In the genomic region with DNA sequence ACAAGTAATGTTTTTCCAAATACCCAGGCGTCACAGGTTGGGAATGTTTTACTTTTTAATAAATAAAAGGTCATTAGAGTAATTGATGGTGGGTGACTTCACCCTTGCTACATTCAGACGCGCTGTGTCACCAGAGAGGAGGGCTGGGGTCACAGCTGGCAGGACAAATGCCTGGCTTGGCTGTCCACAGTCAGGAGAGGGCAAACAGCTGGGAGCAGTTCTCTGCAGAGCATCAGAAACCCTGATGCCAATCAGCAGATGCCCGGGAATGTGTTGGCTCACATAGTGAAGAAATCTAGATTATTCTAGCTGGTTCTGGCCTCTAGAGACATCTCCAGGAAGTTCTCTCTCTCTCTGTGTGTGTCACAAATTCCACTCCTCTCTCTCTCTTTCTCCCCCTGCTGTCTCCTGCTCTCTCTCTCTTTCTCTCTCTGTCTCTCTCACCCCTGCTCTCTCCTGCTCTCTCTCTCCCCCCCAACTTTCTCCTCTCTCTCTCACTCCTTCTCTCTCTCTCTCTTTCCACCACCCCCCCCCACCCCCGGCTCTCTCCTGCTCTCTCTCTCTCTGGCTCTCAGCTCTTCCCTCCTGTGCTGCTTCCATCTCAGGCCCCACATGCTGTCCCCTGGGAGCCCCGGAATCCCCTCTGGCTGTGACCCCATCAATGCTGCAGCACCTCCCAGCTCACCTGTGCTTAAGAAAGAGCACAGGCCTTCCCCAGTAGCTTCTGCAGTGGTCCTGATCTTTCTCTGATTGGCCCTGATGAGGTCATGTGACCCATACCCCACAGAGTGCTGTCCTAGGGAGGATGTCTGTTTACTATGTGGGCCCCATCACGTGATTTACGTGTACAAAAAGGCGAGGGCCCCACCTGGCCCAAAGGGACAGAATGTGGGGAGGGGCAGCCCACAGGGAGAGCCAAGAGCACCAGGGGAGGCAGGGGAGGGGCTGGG, we compare ENCODE assay signal across 7 cellular contexts.
DNase-seq lines count a peak whose midpoint lies in the region; ATAC-seq, FAIRE-seq and TF ChIP-seq lines count a peak whose summit lies in the region.
"Not testable (repeated sequence)": the region's sequence is repeated elsewhere in the genome, so short reads cannot be mapped to it uniquely, and the experiment has no call there.

No MANE protein-coding gene starts in this region.

- not testable (repeated sequence) for H4K91ac ChIP-seq in H1 (replicated peaks; ENCODE audit: insufficient read length, low read length)

- CTCF ChIA-PET in Panc1 (lab: Charles Lee); activated CD8-positive, alpha-beta memory T cell treated with anti-CD3 and anti-CD28 coated beads, Interleukin-2, amount 10 ng/mL, durations not matched to agents 7 days and 5 days (lab: Charles Lee); H1 (lab: Charles Lee; ENCODE audit: partially characterized antibody): not testable (repeated sequence)

- not testable (repeated sequence) for H3K14ac ChIP-seq in H1 (ENCODE audit: insufficient read length)

- TF ChIP-seq EP300 in H1 (IDR thresholded peaks at IDR 0.05; ENCODE audit: borderline replicate concordance in 1 of 2, low read depth in 2 of 2, low read length in 2 of 2), result not testable (repeated sequence)

- 0 out of 2 replicates have a peak, but pooled peaks have one; percentile 32 for ATAC-seq in Panc1
- ATAC-seq in activated CD8-positive, alpha-beta memory T cell treated with anti-CD3 and anti-CD28 coated beads, Interleukin-2, amount 10 ng/mL, durations not matched to agents 7 days and 5 days; left lobe of liver: not testable (repeated sequence)

- H3K4ac ChIP-seq in H1 (replicated peaks; ENCODE audit: insufficient read length, low read depth, low read length), result not testable (repeated sequence)

- not testable (repeated sequence) for TF ChIP-seq RAD21 in H1 (IDR thresholded peaks at IDR 0.05 in 1 of 2, conservative IDR thresholded peaks at IDR 0.05 in 1 of 2; ENCODE audit: low read depth in 2 of 2, low read length in 2 of 2)

- not testable (repeated sequence) for H4K5ac ChIP-seq in H1 (ENCODE audit: insufficient read length, low read depth, low read length)

- TF ChIP-seq CTCF in Panc1 (IDR thresholded peaks at IDR 0.05); H1 (IDR thresholded peaks at IDR 0.05; ENCODE audit: control extremely low read depth in 1 of 3, insufficient read depth in 1 of 3, low read depth in 1 of 3, low read length in 3 of 3); prostate gland (IDR thresholded peaks at IDR 0.05): not testable (repeated sequence)

- not testable (repeated sequence) for H3K9me3 ChIP-seq in BLaER1; Panc1 (ENCODE audit: control insufficient read depth, insufficient read depth, low read depth, low read length); H1 (ENCODE audit: insufficient read depth in 2 of 2, low read depth in 1 of 2, low read length in 1 of 2); prostate gland

- H3K27ac ChIP-seq in BLaER1, result peak overlapping the region; percentile 66
- H3K27ac ChIP-seq in Panc1 (ENCODE audit: low read length); H1 (ENCODE audit: low read depth, low read length); prostate gland: not testable (repeated sequence)

- not testable (repeated sequence) for H3K4me1 Mint-ChIP-seq in activated CD8-positive, alpha-beta memory T cell treated with anti-CD3 and anti-CD28 coated beads, Interleukin-2, amount 10 ng/mL, durations not matched to agents 7 days and 5 days

- H3K23ac ChIP-seq in H1 (ENCODE audit: insufficient read length), result not testable (repeated sequence)

- H3K23me2 ChIP-seq in H1 (ENCODE audit: low read depth, low read length), result not testable (repeated sequence)

- H2AK5ac ChIP-seq in H1 (ENCODE audit: low read depth, low read length), result not testable (repeated sequence)

- not testable (repeated sequence) for H2BK15ac ChIP-seq in H1 (ENCODE audit: low read length)

- BruUV-seq in Panc1 (replicated peaks; lab: Mats Ljungman, UMichigan), result not testable (repeated sequence)

- not testable (repeated sequence) for H4K20me1 ChIP-seq in BLaER1; H1 (replicated peaks in 1 of 2; ENCODE audit: control insufficient read depth in 1 of 2, insufficient read depth in 2 of 2, low read length in 2 of 2)

- intact Hi-C loops in Panc1 (cut with micrococcal nuclease; ENCODE audit: unreplicated experiment); prostate gland (cut with DNase I): not testable (repeated sequence)

- POLR2A ChIA-PET in Panc1 (lab: Charles Lee); H1 (lab: Charles Lee; ENCODE audit: partially characterized antibody): not testable (repeated sequence)

- WGBS in H1 (ENCODE audit: extremely low coverage in 1 of 2, insufficient coverage in 1 of 2, insufficient read length in 1 of 2, insufficient replicate concordance in 2 of 2, low coverage in 1 of 2, low lambda C conversion rate in 2 of 2, missing lambda C conversion rate in 1 of 2), 2 experiments, result 83% methylated on average over 5 of the region's 9 CpGs; no CpG with 5 or more reads in 1 of the 2 experiments
- 80% methylated on average over 6 of the region's 9 CpGs for WGBS in prostate gland

- H3K27ac Mint-ChIP-seq in activated CD8-positive, alpha-beta memory T cell treated with anti-CD3 and anti-CD28 coated beads, Interleukin-2, amount 10 ng/mL, durations not matched to agents 7 days and 5 days, result not testable (repeated sequence)

- not testable (repeated sequence) for H3K9me3 Mint-ChIP-seq in activated CD8-positive, alpha-beta memory T cell treated with anti-CD3 and anti-CD28 coated beads, Interleukin-2, amount 10 ng/mL, durations not matched to agents 7 days and 5 days (ENCODE audit: low read depth)

- peak overlapping the region; percentile 76 for H3K4me2 ChIP-seq in BLaER1
- not testable (repeated sequence) for H3K4me2 ChIP-seq in H1 (ENCODE audit: insufficient read depth in 1 of 2, low read depth in 2 of 2, low read length in 2 of 2)

- not testable (repeated sequence) for H2BK120ac ChIP-seq in H1 (replicated peaks; ENCODE audit: low read depth, low read length)

- TF ChIP-seq POLR2A in H1 (IDR thresholded peaks at IDR 0.05; ENCODE audit: control extremely low read depth in 1 of 2, low read depth in 2 of 2, low read length in 2 of 2); prostate gland (IDR thresholded peaks at IDR 0.05): not testable (repeated sequence)

- not testable (repeated sequence) for H3K4me3 Mint-ChIP-seq in activated CD8-positive, alpha-beta memory T cell treated with anti-CD3 and anti-CD28 coated beads, Interleukin-2, amount 10 ng/mL, durations not matched to agents 7 days and 5 days

- FAIRE-seq in H1 (lab: Jason Lieb, UNC), result peak; percentile 39

- not testable (repeated sequence) for H2BK20ac ChIP-seq in H1 (ENCODE audit: low read length)

- in situ Hi-C loops in Panc1 (cut with HindIII; ENCODE audit: low pct_unique_long_range_greater_than_20kb, low sequenced_read_pairs), result not testable (repeated sequence)

- H3K27me3 Mint-ChIP-seq in activated CD8-positive, alpha-beta memory T cell treated with anti-CD3 and anti-CD28 coated beads, Interleukin-2, amount 10 ng/mL, durations not matched to agents 7 days and 5 days, result not testable (repeated sequence)

- not testable (repeated sequence) for H3K18ac ChIP-seq in H1 (ENCODE audit: extremely low read depth, low read length)

- not testable (repeated sequence) for H3K56ac ChIP-seq in H1 (replicated peaks; ENCODE audit: insufficient read length, low read depth, low read length)

- peaks cover 12% of the 10 kb centered on the region for H3K4me1 ChIP-seq in BLaER1
- not testable (repeated sequence) for H3K4me1 ChIP-seq in Panc1 (ENCODE audit: control insufficient read depth, insufficient read depth, low read length); H1 (replicated peaks in 1 of 4; ENCODE audit: control insufficient read depth in 3 of 4, insufficient read depth in 4 of 4, low read length in 3 of 4); prostate gland (replicated peaks)

- H3K79me2 ChIP-seq in H1 (ENCODE audit: control insufficient read depth in 1 of 2, insufficient read depth in 2 of 2, low read length in 2 of 2), result not testable (repeated sequence)

- H3K27me3 ChIP-seq in BLaER1; Panc1 (ENCODE audit: control insufficient read depth, insufficient read depth, low read length); H1 (replicated peaks in 1 of 4; ENCODE audit: control insufficient read depth in 3 of 4, extremely low read depth in 1 of 4, insufficient read depth in 3 of 4, low read length in 3 of 4); prostate gland (replicated peaks; ENCODE audit: insufficient read depth): not testable (repeated sequence)

- not testable (repeated sequence) for H2BK12ac ChIP-seq in H1 (ENCODE audit: low read depth, low read length)

- H2AFZ ChIP-seq in H1 (ENCODE audit: low read length), result not testable (repeated sequence)

- peak; percentile 19 for DNase-seq in Jurkat, Clone E6-1 (ENCODE audit: low read depth, low spot score)
- not testable (repeated sequence) for DNase-seq in Panc1 (ENCODE audit: low read depth, low spot score); H1 (ENCODE audit: low read depth in 1 of 2, low spot score in 2 of 2)
- DNase-seq in activated CD8-positive, alpha-beta memory T cell treated with anti-CD3 and anti-CD28 coated beads, Interleukin-2, amount 10 ng/mL, durations not matched to agents 7 days and 5 days, result peak; percentile 26
- peak; percentile 6 for DNase-seq in left lobe of liver (ENCODE audit: low spot score)
- peak; percentile 2 for DNase-seq in prostate gland (ENCODE audit: low spot score)

- not testable (repeated sequence) for H3K36me3 Mint-ChIP-seq in activated CD8-positive, alpha-beta memory T cell treated with anti-CD3 and anti-CD28 coated beads, Interleukin-2, amount 10 ng/mL, durations not matched to agents 7 days and 5 days

- not testable (repeated sequence) for H4K8ac ChIP-seq in H1 (ENCODE audit: extremely low read depth, insufficient read depth, low read length)

- not testable (repeated sequence) for H3K9ac ChIP-seq in BLaER1; H1 (replicated peaks in 1 of 4; ENCODE audit: extremely low read depth in 1 of 4, low read depth in 3 of 4, low read length in 3 of 4)

- not testable (repeated sequence) for H3K79me1 ChIP-seq in H1 (ENCODE audit: low read depth, low read length)

- not testable (repeated sequence) for H3K4me3 ChIP-seq in BLaER1; Jurkat, Clone E6-1 (ENCODE audit: low read length); Panc1 (ENCODE audit: low read depth in 2 of 2, low read length in 2 of 2); H1 (ENCODE audit: extremely low read depth in 1 of 4, insufficient read depth in 2 of 4, low read depth in 3 of 4, low read length in 4 of 4); prostate gland

- H3K36me3 ChIP-seq in BLaER1; Panc1 (ENCODE audit: control insufficient read depth, insufficient read depth, low read length); H1 (ENCODE audit: control insufficient read depth in 2 of 4, insufficient read depth in 4 of 4, low read length in 3 of 4); prostate gland: not testable (repeated sequence)

- H2BK5ac ChIP-seq in H1 (ENCODE audit: low read depth, low read length), result not testable (repeated sequence)
